ENCODE assay signal across 10 cellular contexts in genomic region chr9:131609116-131609830, GRCh38.
DNase-seq lines count a peak whose midpoint lies in the region; ATAC-seq, FAIRE-seq and TF ChIP-seq lines count a peak whose summit lies in the region.
"Had no signal": no experiment of that assay in that cellular context is flagged by ENCODE, and none has a peak within 500 bp of the region (broad histone marks: within the 10 kb centered on the region; RNA-seq: fewer than 3 reads in every experiment).

No MANE protein-coding gene starts in this region.

- intact Hi-C loops in kidney (cut with DNase I), result no loop called here

- peak overlapping the region in 1 of 4 donors; percentile 24 for H3K4me3 Mint-ChIP-seq in IgD-negative memory B cell
- H3K4me3 Mint-ChIP-seq in T-helper 2 cell treated with Interferon-gamma antibody and Interleukin-4, amounts not matched to agents 5 μg/mL and 100 μg/mL, for 36 hours, result no peak overlapping the region
- H3K4me3 Mint-ChIP-seq: T-helper 17 cell had no signal

- DNase-seq in cerebellar cortex (ENCODE audit: low spot score) (peak; percentile 84), kidney (no peak), thoracic aorta (ENCODE audit: low spot score) (no peak)
- DNase-seq in T-helper 2 cell treated with Interferon-gamma antibody and Interleukin-4, amounts not matched to agents 5 μg/mL and 100 μg/mL, for 36 hours (ENCODE audit: low spot score), result no peak
- DNase-seq in activated naive CD4-positive, alpha-beta T cell (lab: John Stamatoyannopoulos, UW), result no peak
- DNase-seq: stimulated activated naive CD4-positive, alpha-beta T cell treated with Interleukin-2 at 50 U/mL for 16 hours; T-helper 17 cell had no signal

- H3K36me3 Mint-ChIP-seq in IgD-negative memory B cell, result no peaks in the 10 kb centered on the region
- H3K36me3 Mint-ChIP-seq in T-helper 2 cell treated with Interferon-gamma antibody and Interleukin-4, amounts not matched to agents 5 μg/mL and 100 μg/mL, for 36 hours (ENCODE audit: low read depth), result peaks cover 46% of the 10 kb centered on the region

- peak overlapping the region in 1 of 2 donors; percentile 9 for H3K4me3 ChIP-seq in kidney (ENCODE audit: low read length in 2 of 2)
- peak overlapping the region; percentile 57 for H3K4me3 ChIP-seq in thoracic aorta

- no peaks in the 10 kb centered on the region for H3K27me3 Mint-ChIP-seq in IgD-negative memory B cell
- no peaks in the 10 kb centered on the region for H3K27me3 Mint-ChIP-seq in T-helper 2 cell treated with Interferon-gamma antibody and Interleukin-4, amounts not matched to agents 5 μg/mL and 100 μg/mL, for 36 hours (ENCODE audit: low read depth)
- H3K27me3 Mint-ChIP-seq: T-helper 17 cell had no signal

- FAIRE-seq in kidney (lab: Jason Lieb, UNC), result no peak

- H3K4me1 ChIP-seq in kidney (ENCODE audit: control insufficient read depth in 1 of 2, insufficient read depth in 1 of 2, low read depth in 1 of 2, low read length in 2 of 2), result peaks cover 21 to 24% of the 10 kb centered on the region in 2 donors
- H3K4me1 ChIP-seq in thoracic aorta (ENCODE audit: control insufficient read depth in 1 of 2, low read depth in 2 of 2), result peaks cover 24 to 38% of the 10 kb centered on the region in 2 donors

- peaks cover 7 to 9% (median 8%) of the 10 kb centered on the region in 3 donors for H3K4me1 Mint-ChIP-seq in IgD-negative memory B cell
- peaks cover 3% of the 10 kb centered on the region for H3K4me1 Mint-ChIP-seq in T-helper 2 cell treated with Interferon-gamma antibody and Interleukin-4, amounts not matched to agents 5 μg/mL and 100 μg/mL, for 36 hours (ENCODE audit: low read depth)

- H3K27ac ChIP-seq in kidney (ENCODE audit: low read depth in 2 of 2, low read length in 2 of 2) (peak overlapping the region; percentile 88 to 90), thoracic aorta (peak overlapping the region; percentile 86 to 89)

- TF ChIP-seq CTCF in kidney (IDR thresholded peaks at IDR 0.05; ENCODE audit: borderline replicate concordance, extremely low read depth, insufficient read depth) (no peak), thoracic aorta (IDR thresholded peaks at IDR 0.05) (no peak)

- no peak for ATAC-seq in thoracic aorta (ENCODE audit: insufficient number of reproducible peaks, low FRiP score, low read depth)
- no peak for ATAC-seq in GM19452 (IDR thresholded peaks at IDR 0.05; ENCODE audit: unreplicated experiment)
- no peak for ATAC-seq in GM21526 (IDR thresholded peaks at IDR 0.05; ENCODE audit: low FRiP score, unreplicated experiment)
- ATAC-seq: T-helper 17 cell had no signal

- peak overlapping the region; percentile 43 to 70 (median 65) for H3K27ac Mint-ChIP-seq in IgD-negative memory B cell
- H3K27ac Mint-ChIP-seq in T-helper 2 cell treated with Interferon-gamma antibody and Interleukin-4, amounts not matched to agents 5 μg/mL and 100 μg/mL, for 36 hours, result no peak overlapping the region

- peak overlapping the region in 1 of 2 donors; percentile 38 for H3K9ac ChIP-seq in kidney (ENCODE audit: low read length in 2 of 2)

- H3K27me3 ChIP-seq in thoracic aorta (replicated peaks; ENCODE audit: insufficient read depth), result no peaks in the 10 kb centered on the region

- no peaks in the 10 kb centered on the region for H3K9me3 ChIP-seq in kidney (ENCODE audit: control insufficient read depth in 1 of 2, low read length in 2 of 2)
- no peaks in the 10 kb centered on the region for H3K9me3 ChIP-seq in thoracic aorta

- H3K36me3 ChIP-seq in kidney (ENCODE audit: control insufficient read depth in 1 of 2, insufficient read depth in 2 of 2, low read length in 2 of 2), result peaks cover 11 to 13% of the 10 kb centered on the region in 2 donors
- H3K36me3 ChIP-seq in thoracic aorta, result peaks cover 11% of the 10 kb centered on the region

- no peaks in the 10 kb centered on the region for H3K9me3 Mint-ChIP-seq in IgD-negative memory B cell
- H3K9me3 Mint-ChIP-seq in T-helper 2 cell treated with Interferon-gamma antibody and Interleukin-4, amounts not matched to agents 5 μg/mL and 100 μg/mL, for 36 hours, result no peaks in the 10 kb centered on the region
